In the genomic region with DNA sequence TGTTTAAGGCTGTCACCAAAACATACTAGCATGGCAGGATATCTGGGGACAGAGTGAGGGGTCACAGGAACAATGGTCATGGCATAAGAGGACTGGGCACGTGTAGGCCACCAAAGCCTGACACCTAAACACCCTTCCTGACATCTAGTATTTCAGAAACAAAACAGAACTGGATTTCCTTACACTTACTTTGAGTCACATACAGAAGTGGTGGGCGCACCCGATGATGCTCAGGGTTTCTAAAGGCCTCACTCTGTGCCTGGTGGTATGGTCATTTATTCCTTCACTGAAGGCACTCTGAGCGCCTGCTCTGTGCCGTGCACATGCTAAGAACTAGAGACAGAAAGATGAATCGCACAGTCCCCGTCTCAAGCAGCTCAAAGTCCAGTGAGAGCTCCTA, we compare ENCODE assay signal across 11 cellular contexts. TPM values are rescaled to one million over a fixed set of nuclear protein-coding genes. Genes with fewer than 3 reads are reported as not detected.
DNase-seq lines count a peak whose midpoint lies in the region; ATAC-seq lines count a peak whose summit lies in the region.
"Had no signal": no experiment of that assay in that cellular context is flagged by ENCODE, and none has a peak within 500 bp of the region (broad histone marks: within the 10 kb centered on the region; RNA-seq: fewer than 3 reads in every experiment).

No MANE protein-coding gene starts in this region.

- H3K9me3 ChIP-seq in BLaER1 = no peaks in the 10 kb centered on the region
- H3K9me3 ChIP-seq in muscle layer of duodenum (ENCODE audit: control insufficient read depth in 1 of 2, low read length in 2 of 2) = no peaks in the 10 kb centered on the region
- H3K9me3 ChIP-seq: gastrocnemius medialis had no signal

- no peaks in the 10 kb centered on the region for H3K9me3 Mint-ChIP-seq in activated T-cell treated with anti-CD3 and anti-CD28 coated beads, Interleukin-2, amount 50 U/mL, for 4 hours

- H3K4me1 ChIP-seq in BLaER1 (peaks cover 42% of the 10 kb centered on the region), muscle layer of duodenum (ENCODE audit: control insufficient read depth in 1 of 2, insufficient read depth in 2 of 2, low read length in 2 of 2) (peaks cover 6 to 33% of the 10 kb centered on the region in 2 donors)
- H3K4me1 ChIP-seq: parathyroid adenoma had no signal

- H3K27ac ChIP-seq in BLaER1 (no peak overlapping the region), muscle layer of duodenum (ENCODE audit: low read length) (peak overlapping the region; percentile 5)
- H3K27ac ChIP-seq: parathyroid adenoma had no signal

- H3K36me3 ChIP-seq in BLaER1 = 0 out of 2 replicates have a peak, but pooled peaks cover 18% of the 10 kb centered on the region
- no peaks in the 10 kb centered on the region for H3K36me3 ChIP-seq in muscle layer of duodenum (ENCODE audit: control insufficient read depth in 1 of 2, insufficient read depth in 2 of 2, low read length in 2 of 2)
- H3K36me3 ChIP-seq: gastrocnemius medialis had no signal

- ATAC-seq in activated T-cell treated with anti-CD3 and anti-CD28 coated beads, Interleukin-2, amount 50 U/mL, for 4 hours = no peak
- ATAC-seq in GM21447 (IDR thresholded peaks at IDR 0.05; ENCODE audit: unreplicated experiment) (no peak), GM18907 (IDR thresholded peaks at IDR 0.05; ENCODE audit: unreplicated experiment) (no peak)
- ATAC-seq: gastrocnemius medialis had no signal

- peaks cover 2% of the 10 kb centered on the region for H3K36me3 Mint-ChIP-seq in activated T-cell treated with anti-CD3 and anti-CD28 coated beads, Interleukin-2, amount 50 U/mL, for 4 hours (ENCODE audit: insufficient read depth)

- H3K27me3 Mint-ChIP-seq in activated T-cell treated with anti-CD3 and anti-CD28 coated beads, Interleukin-2, amount 50 U/mL, for 4 hours (ENCODE audit: low read depth) = no peaks in the 10 kb centered on the region

- peak in 41 of 76 experiments; percentile 10 to 62 (median 39) for DNase-seq in HUDEP-2 (lab: John Stamatoyannopoulos, UW; ENCODE audit: unreplicated experiment in 76 of 76)
- DNase-seq in activated T-cell treated with anti-CD3 and anti-CD28 coated beads, Interleukin-2, amount 50 U/mL, for 4 hours = no peak
- DNase-seq in 8988T = no peak
- DNase-seq in C1 segment of cervical spinal cord (lab: John Stamatoyannopoulos, UW) = no peak
- DNase-seq: gastrocnemius medialis, NCI-H82 had no signal

- no peaks in the 10 kb centered on the region for H3K27me3 ChIP-seq in BLaER1
- no peaks in the 10 kb centered on the region for H3K27me3 ChIP-seq in muscle layer of duodenum (ENCODE audit: low read depth, low read length)
- H3K27me3 ChIP-seq: gastrocnemius medialis had no signal

- peak overlapping the region; percentile 91 for H3K4me2 ChIP-seq in BLaER1

- peak overlapping the region; percentile 98; the same call in 1 of the 2 replicates for H3K4me3 ChIP-seq in BLaER1
- peak overlapping the region; percentile 74 to 85 for H3K4me3 ChIP-seq in muscle layer of duodenum (ENCODE audit: low read depth in 1 of 2, low read length in 2 of 2)

- H4K20me1 ChIP-seq in BLaER1 = peaks cover 67% of the 10 kb centered on the region

- H3K4me3 Mint-ChIP-seq in activated T-cell treated with anti-CD3 and anti-CD28 coated beads, Interleukin-2, amount 50 U/mL, for 4 hours = peak overlapping the region; percentile 86

- H3K4me1 Mint-ChIP-seq in activated T-cell treated with anti-CD3 and anti-CD28 coated beads, Interleukin-2, amount 50 U/mL, for 4 hours (ENCODE audit: low read depth) = peaks cover 56% of the 10 kb centered on the region

- H3K9ac ChIP-seq in BLaER1 = peak overlapping the region; percentile 88; the same call in 1 of the 2 replicates
- H3K9ac ChIP-seq: parathyroid adenoma had no signal

RNA-seq across cellular contexts. Expression of a gene that starts 2.0 kb away (rescaled TPM):
- 10 to 100 TPM; 16.4 to 19.1 (median 16.7) TPM for total RNA-seq in activated T-cell treated with anti-CD3 and anti-CD28 coated beads, Interleukin-2, amount 50 U/mL, for 4 hours

RNA-seq across cellular contexts. Expression of a gene that starts 48.4 kb away (rescaled TPM):
- total RNA-seq in activated T-cell treated with anti-CD3 and anti-CD28 coated beads, Interleukin-2, amount 50 U/mL, for 4 hours = 10 to 100 TPM; 49.8 to 62.5 (median 56.7) TPM

Comparison
In these comparisons a context has a peak if more than half of its experiments do, and no peak if none do; other contexts are left out.
1. DNase-seq: peak in HUDEP-2 (41 of 76); none in activated T-cell treated with anti-CD3 and anti-CD28 coated beads, Interleukin-2, amount 50 U/mL, for 4 hours (single experiment), 8988T (single experiment) and C1 segment of cervical spinal cord (0 of 14).